In the genomic region with DNA sequence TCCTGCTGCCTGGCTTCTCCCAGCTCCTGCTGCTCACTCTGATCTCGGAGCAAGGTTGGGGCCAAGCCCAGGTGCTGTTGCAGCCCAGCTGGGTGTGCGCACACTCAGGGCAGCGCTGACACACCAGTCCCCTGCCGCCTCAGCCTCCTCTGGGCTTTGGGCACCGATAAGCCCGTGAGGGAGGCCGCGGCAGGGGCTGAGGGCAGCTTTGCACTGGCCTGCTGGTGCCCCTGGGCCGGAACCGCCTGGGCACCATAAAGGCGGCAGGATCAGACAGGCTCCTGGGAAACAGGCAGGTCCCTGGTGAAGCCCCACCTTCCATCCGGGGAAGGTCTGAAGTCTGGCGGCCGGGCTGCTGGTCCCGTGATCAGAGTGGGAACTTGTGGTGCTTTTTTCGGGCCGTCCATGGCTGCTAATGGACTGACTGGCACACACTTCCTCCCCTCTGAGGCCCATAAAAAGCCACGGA, we compare ENCODE assay signal across 9 cellular contexts. TPM values are rescaled to one million over a fixed set of nuclear protein-coding genes. Genes with fewer than 3 reads are reported as not detected.
DNase-seq lines count a peak whose midpoint lies in the region; ATAC-seq and TF ChIP-seq lines count a peak whose summit lies in the region.
"Had no signal": no experiment of that assay in that cellular context is flagged by ENCODE, and none has a peak within 500 bp of the region (broad histone marks: within the 10 kb centered on the region; RNA-seq: fewer than 3 reads in every experiment).

No MANE protein-coding gene starts in this region.

- ATAC-seq in Right ventricle myocardium inferior (peak; percentile 60), mucosa of descending colon (peak; percentile 85), GM18873 (IDR thresholded peaks at IDR 0.05; ENCODE audit: low FRiP score, unreplicated experiment) (no peak)

- DNase-seq in Right ventricle myocardium inferior (ENCODE audit: missing footprints) (peak; percentile 67), cardiac septum (ENCODE audit: low spot score) (no peak), cardiac fibroblast (ENCODE audit: low read depth in 2 of 2) (no peak), mucosa of descending colon (peak; percentile 74 to 79 (median 78)), KBM-7 (no peak), activated gamma-delta T cell treated with Interleukin-2 at 50 U/mL for 16 hours (no peak)
- no peak for DNase-seq in activated CD4-positive, alpha-beta T cell treated with anti-CD3 and anti-CD28 coated beads for 1 hour
- DNase-seq: COR-L47 had no signal

- intact Hi-C loops in Right ventricle myocardium inferior (cut with DNase I) (loop anchor here (10.0 kb wide), 1 partner anchor 605 kb away; no protein-coding TSS in a partner anchor), cardiac septum (cut with DNase I) (loop anchor here (5.0 to 10.0 kb wide), 3 partner anchors 505 to 592 kb away; a partner anchor contains a TSS), mucosa of descending colon (cut with DNase I, micrococcal nuclease) (loop anchor here in 1 of 2 donors (10.0 kb wide), 1 partner anchor 185 kb away; no protein-coding TSS in a partner anchor)

- TF ChIP-seq CTCF in cardiac fibroblast (IDR thresholded peaks at IDR 0.05; ENCODE audit: low read depth, low read length) (no peak), mucosa of descending colon (IDR thresholded peaks at IDR 0.05) (no peak)

- in situ Hi-C loops in KBM-7 (cut with MboI; ENCODE audit: low pct_unique_long_range_greater_than_20kb, low sequenced_read_pairs) = no loop called here

- peak overlapping the region; percentile 33 to 44 for H3K4me3 ChIP-seq in cardiac fibroblast (replicated peaks in 1 of 2; ENCODE audit: low read depth in 2 of 2, low read length in 2 of 2)
- no peak overlapping the region for H3K4me3 ChIP-seq in mucosa of descending colon

- no peaks in the 10 kb centered on the region for H3K9me3 ChIP-seq in mucosa of descending colon

- no peaks in the 10 kb centered on the region for H3K36me3 ChIP-seq in mucosa of descending colon (ENCODE audit: low read depth)

- peaks cover 4% of the 10 kb centered on the region for H3K4me1 ChIP-seq in mucosa of descending colon (ENCODE audit: low read depth)

RNA-seq across cellular contexts. Expression of a gene that starts 14.1 kb away (rescaled TPM):
- 0.16 TPM for total RNA-seq in Right ventricle myocardium inferior
- 0.83 TPM for total RNA-seq in cardiac septum
- total RNA-seq in mucosa of descending colon = 1 to 10 TPM; 3.4 to 7.3 (median 5.3) TPM

Comparison
In these comparisons a context has a peak if more than half of its experiments do, and no peak if none do; other contexts are left out.
1. DNase-seq: peak in Right ventricle myocardium inferior (single experiment) and mucosa of descending colon (3 of 3); none in cardiac septum (single experiment), cardiac fibroblast (0 of 2), KBM-7 (single experiment), activated gamma-delta T cell treated with Interleukin-2 at 50 U/mL for 16 hours (single experiment) and activated CD4-positive, alpha-beta T cell treated with anti-CD3 and anti-CD28 coated beads for 1 hour (single experiment).